In genomic region chr6:106359989-106360409, GRCh38 we compare ENCODE assay signal across 8 cellular contexts. TPM values are rescaled to one million over a fixed set of nuclear protein-coding genes. Genes with fewer than 3 reads are reported as not detected.
DNase-seq lines count a peak whose midpoint lies in the region; ATAC-seq and TF ChIP-seq lines count a peak whose summit lies in the region.

No MANE protein-coding gene starts in this region.

- H3K27ac ChIP-seq in ectodermal cell (ENCODE audit: insufficient read depth, low read depth, low read length, poor library complexity, severe bottlenecking) (no peak overlapping the region), neural progenitor cell (no peak overlapping the region)

- no peak for ATAC-seq in GM19463 (IDR thresholded peaks at IDR 0.05; ENCODE audit: unreplicated experiment)

- H4K20me1 ChIP-seq in neural progenitor cell (ENCODE audit: low read depth), result no peaks in the 10 kb centered on the region

- peaks cover 16% of the 10 kb centered on the region for H3K27me3 ChIP-seq in MG63
- H3K27me3 ChIP-seq in ectodermal cell (ENCODE audit: control insufficient read depth, insufficient read depth, low read length, poor library complexity, severe bottlenecking), result peaks cover 38% of the 10 kb centered on the region
- peaks cover 42% of the 10 kb centered on the region for H3K27me3 ChIP-seq in neural progenitor cell

- no peaks in the 10 kb centered on the region for H3K79me2 ChIP-seq in neural progenitor cell (ENCODE audit: low read depth)

- H3K9me3 ChIP-seq in MG63, result no peaks in the 10 kb centered on the region
- H3K9me3 ChIP-seq in ectodermal cell (ENCODE audit: control insufficient read depth, low read length), result no peaks in the 10 kb centered on the region
- no peaks in the 10 kb centered on the region for H3K9me3 ChIP-seq in neural progenitor cell (ENCODE audit: low read depth)

- H3K36me3 Mint-ChIP-seq in Calu3 (ENCODE audit: insufficient read depth, unreplicated experiment) (peaks cover 20% of the 10 kb centered on the region), neural progenitor cell (no peaks in the 10 kb centered on the region)

- H3K4me1 ChIP-seq in ectodermal cell (ENCODE audit: control insufficient read depth, insufficient read depth, low read length), result peaks cover 7% of the 10 kb centered on the region
- H3K4me1 ChIP-seq in neural progenitor cell, result no peaks in the 10 kb centered on the region

- H3K27me3 Mint-ChIP-seq in Calu3 (ENCODE audit: unreplicated experiment) (no peaks in the 10 kb centered on the region), neural progenitor cell (ENCODE audit: insufficient read depth, low read depth) (peaks cover 22% of the 10 kb centered on the region)

- H3K27ac Mint-ChIP-seq in Calu3 (ENCODE audit: unreplicated experiment) (no peak overlapping the region), neural progenitor cell (no peak overlapping the region)

- peaks cover 13% of the 10 kb centered on the region for H3K4me1 Mint-ChIP-seq in Calu3 (ENCODE audit: low read depth, unreplicated experiment)
- H3K4me1 Mint-ChIP-seq in neural progenitor cell, result peaks cover 9% of the 10 kb centered on the region

- H3K4me2 ChIP-seq in neural progenitor cell, result peak overlapping the region; percentile 97

- peak overlapping the region; percentile 92 for H3K4me3 Mint-ChIP-seq in Calu3 (ENCODE audit: low read depth, unreplicated experiment)
- peak overlapping the region; percentile 84 for H3K4me3 Mint-ChIP-seq in neural progenitor cell

- WGBS in ectodermal cell, 2 experiments, result 34 to 36% methylated on average over 12 of the region's 12 CpGs

- no peak overlapping the region for H3K9ac ChIP-seq in neural progenitor cell

- H3K4me3 ChIP-seq in MG63 (peak overlapping the region; percentile 39), ectodermal cell (ENCODE audit: insufficient read depth, low read depth, low read length) (peak overlapping the region; percentile 49), neural progenitor cell (peak overlapping the region; percentile 63)

- no TSS peak for BruUV-seq in Calu3 (replicated peaks; lab: Mats Ljungman, UMichigan)

- H3F3A ChIP-seq in neural progenitor cell (ENCODE audit: low read depth), result peaks cover 10% of the 10 kb centered on the region

- no peaks in the 10 kb centered on the region for H3K36me3 ChIP-seq in MG63
- H3K36me3 ChIP-seq in ectodermal cell (ENCODE audit: control insufficient read depth, insufficient read depth, low read length), result no peaks in the 10 kb centered on the region
- H3K36me3 ChIP-seq in neural progenitor cell, result no peaks in the 10 kb centered on the region

- peak overlapping the region; percentile 33 for H2AFZ ChIP-seq in neural progenitor cell (replicated peaks)

- CTCF ChIA-PET in Calu3 (lab: Charles Lee), result interaction anchor here (1.2 to 1.9 kb wide), 3 partner anchors 21 to 83 kb away, joined by 3 to 10 read pairs (median 5); no protein-coding TSS in a partner anchor

- DNase-seq in Calu3 (no peak), MG63 (no peak), neural progenitor cell (ENCODE audit: low spot score) (no peak), RPMI8226 (no peak), RKO (ENCODE audit: low spot score) (no peak)
- DNase-seq in activated effector memory CD4-positive, alpha-beta T cell treated with anti-CD3 and anti-CD28 coated beads, Interleukin-2, amount 50 U/mL, for 16 hours, result no peak

- TF ChIP-seq CTCF in Calu3 (IDR thresholded peaks at IDR 0.05; ENCODE audit: unreplicated experiment) (no peak), neural progenitor cell (IDR thresholded peaks at IDR 0.05) (no peak)

- intact Hi-C loops in Calu3 (cut with micrococcal nuclease; ENCODE audit: unreplicated experiment), result loop anchor here (2.0 kb wide), 1 partner anchor 85 kb away; no protein-coding TSS in a partner anchor

- H3K9me3 Mint-ChIP-seq in Calu3 (ENCODE audit: low read depth, unreplicated experiment) (no peaks in the 10 kb centered on the region), neural progenitor cell (no peaks in the 10 kb centered on the region)

RNA-seq across cellular contexts. Expression of gene CRYBG1, which starts 0.5 kb away (rescaled TPM):
- total RNA-seq in Calu3 (2022) (40.7 and 45.4 TPM in 2 replicates), neural progenitor cell (ENCODE audit: low replicate concordance) (0.06 and 0.40 TPM in 2 replicates)
- 1.2 and 2.3 TPM in 2 replicates for total RNA-seq in MG63 (2014; rRNA removed; shearing (Covaris generic); ENCODE audit: low replicate concordance)
- polyA plus RNA-seq in ectodermal cell (2013, experiment 1 of 4), result 0.09 TPM
- polyA plus RNA-seq in ectodermal cell (2013, experiment 2 of 4), result 0.12 TPM
- 0.05 TPM for polyA plus RNA-seq in ectodermal cell (2013, experiment 3 of 4)
- 0.08 TPM for polyA plus RNA-seq in ectodermal cell (2013, experiment 4 of 4)

RNA-seq across cellular contexts. Expression of gene ATG5, which starts 34.4 kb away (rescaled TPM):
- total RNA-seq in Calu3 (2022) (33.3 and 35.1 TPM in 2 replicates), neural progenitor cell (ENCODE audit: low replicate concordance) (31.7 and 45.0 TPM in 2 replicates)
- 51.9 and 61.9 TPM in 2 replicates for total RNA-seq in MG63 (2014; rRNA removed; shearing (Covaris generic); ENCODE audit: low replicate concordance)
- polyA plus RNA-seq in ectodermal cell (2013, experiment 1 of 4), result 30.9 TPM
- polyA plus RNA-seq in ectodermal cell (2013, experiment 2 of 4), result 27.6 TPM
- 22.8 TPM for polyA plus RNA-seq in ectodermal cell (2013, experiment 3 of 4)
- 25.6 TPM for polyA plus RNA-seq in ectodermal cell (2013, experiment 4 of 4)

Comparison
In these comparisons a context has a peak if more than half of its experiments do, and no peak if none do; other contexts are left out.
1. RNA of gene CRYBG1, which starts 0.5 kb away (total RNA-seq): 40.7 to 45.4 TPM in Calu3; 1.2 to 2.3 TPM in MG63 and 0.06 to 0.40 TPM in neural progenitor cell; every median in the first group is over 10 times any median in the second.
2. Peak in every context shown above with its lines, with median percentiles within 50 percentile points of each other: H3K4me3 ChIP-seq.